27 cellular contexts compared by ENCODE assay signal in genomic region chr20:8967641-8968245, GRCh38.
"Had no signal": no experiment of that assay in that cellular context is flagged by ENCODE, and none has a peak within 500 bp of the region (broad histone marks: within the 10 kb centered on the region; RNA-seq: fewer than 3 reads in every experiment).

No MANE protein-coding gene starts in this region.

- H3K36me3 Mint-ChIP-seq: activated naive CD8-positive, alpha-beta T cell had no signal

- H3K9me3 Mint-ChIP-seq: nephron had no signal

- H3K27ac ChIP-seq: adrenal gland, body of pancreas, esophagus muscularis mucosa, neutrophil, ovary, skin epidermis, testis, VCaP had no signal

- H3K27ac Mint-ChIP-seq: activated naive CD8-positive, alpha-beta T cell; endodermal cell; nephron; progenitor cell of endocrine pancreas had no signal

- H3K27me3 ChIP-seq: adrenal gland, body of pancreas, esophagus muscularis mucosa, neutrophil, ovary, testis, transverse colon had no signal

- DNase-seq: activated CD4-positive, alpha-beta T cell treated with anti-CD3 and anti-CD28 coated beads for 4 hours; activated CD4-positive, alpha-beta T cell treated with anti-CD3 and anti-CD28 coated beads, Interleukin-2, amount 50 U/mL, for 4 hours; activated effector memory CD4-positive, alpha-beta T cell treated with Interleukin-2 at 50 U/mL for 16 hours; activated naive CD4-positive, alpha-beta T cell treated with Interleukin-2 at 50 U/mL for 16 hours; activated T-cell treated with anti-CD3 and anti-CD28 coated beads for 4 hours; adrenal gland; aorta; body of pancreas; endodermal cell; islet precursor cell; left ventricle myocardium superior; mammary epithelial cell; ovary; stimulated activated CD4-positive, alpha-beta T cell treated with anti-CD3 and anti-CD28 coated beads, Interleukin-12 subunit alpha, Interleukin-12 subunit beta, amount 100 ng/mL, for 4 hours; stimulated activated CD4-positive, alpha-beta T cell treated with anti-CD3 and anti-CD28 coated beads, Interleukin-4, amount 100 ng/mL, for 1 hour; stimulated activated naive CD8-positive, alpha-beta T cell treated with anti-CD3 and anti-CD28 coated beads, Interleukin-15, Interleukin-2, amounts not matched to agents 100 U/mL and 50 U/mL, for 24 hours; T-helper 9 cell; testis; transverse colon had no signal

- H3K9me3 ChIP-seq: adrenal gland, body of pancreas, esophagus muscularis mucosa, neutrophil, ovary, testis, transverse colon had no signal

- H3K4me3 ChIP-seq: adrenal gland, body of pancreas, esophagus muscularis mucosa, ovary, skin epidermis, testis, transverse colon had no signal

- H3K4me1 ChIP-seq: adrenal gland, body of pancreas had no signal

- ATAC-seq: body of pancreas; left ventricle myocardium superior; sciatic nerve; stimulated activated naive CD8-positive, alpha-beta T cell treated with anti-CD3 and anti-CD28 coated beads, Interleukin-15, Interleukin-2, amounts not matched to agents 100 U/mL and 50 U/mL, for 24 hours had no signal

- H3K4me1 Mint-ChIP-seq: endodermal cell, nephron had no signal

- H3K4me3 Mint-ChIP-seq: activated naive CD8-positive, alpha-beta T cell; endodermal cell; nephron had no signal

- H3K36me3 ChIP-seq: adrenal gland, esophagus muscularis mucosa, neutrophil, ovary, transverse colon had no signal

- H3K27me3 Mint-ChIP-seq: progenitor cell of endocrine pancreas had no signal
